In genomic region chr18:12420831-12421421, GRCh38 we compare ENCODE assay signal across 8 cellular contexts. TPM values are rescaled to one million over a fixed set of nuclear protein-coding genes. Genes with fewer than 3 reads are reported as not detected.
DNase-seq lines count a peak whose midpoint lies in the region; ATAC-seq and TF ChIP-seq lines count a peak whose summit lies in the region.

No MANE protein-coding gene starts in this region.

- DNase-seq in AG20443 (ENCODE audit: low spot score) (peak; percentile 53), GM23248 (peak; percentile 29), SK-N-DZ (ENCODE audit: low spot score) (peak; percentile 66), heart right ventricle (no peak), AML-193 (lab: John Stamatoyannopoulos, UW) (no peak)
- no peak for DNase-seq in stimulated activated naive CD8-positive, alpha-beta T cell treated with anti-CD3 and anti-CD28 coated beads, Interleukin-15, amount 100 ng/mL, for 72 hours

- no peaks in the 10 kb centered on the region for H3K9me3 Mint-ChIP-seq in stimulated activated naive CD8-positive, alpha-beta T cell treated with anti-CD3 and anti-CD28 coated beads, Interleukin-15, amount 100 ng/mL, for 72 hours

- H4K20me1 ChIP-seq in GM23248 (ENCODE audit: insufficient read depth) = no peaks in the 10 kb centered on the region

- H3K9me2 ChIP-seq in GM23248 (ENCODE audit: insufficient read depth) = no peaks in the 10 kb centered on the region

- H3F3A ChIP-seq in GM23248 (ENCODE audit: insufficient read depth) = 0 out of 2 replicates have a peak, but pooled peaks cover 5% of the 10 kb centered on the region

- TF ChIP-seq CTCF in heart right ventricle (IDR thresholded peaks at IDR 0.05) = no peak

- no peak overlapping the region for H2AFZ ChIP-seq in GM23248

- peaks cover 22% of the 10 kb centered on the region for H3K4me1 Mint-ChIP-seq in stimulated activated naive CD8-positive, alpha-beta T cell treated with anti-CD3 and anti-CD28 coated beads, Interleukin-15, amount 100 ng/mL, for 72 hours

- H3K4me1 ChIP-seq in GM23248 (ENCODE audit: insufficient read depth) = no peaks in the 10 kb centered on the region
- H3K4me1 ChIP-seq in heart right ventricle = peaks cover 0 to 21% (median 7%) of the 10 kb centered on the region in 9 donors

- ATAC-seq in heart right ventricle = peak in 6 of 8 donors; percentile 7 to 53 (median 41)
- no peak for ATAC-seq in stimulated activated naive CD8-positive, alpha-beta T cell treated with anti-CD3 and anti-CD28 coated beads, Interleukin-15, amount 100 ng/mL, for 72 hours
- no peak for ATAC-seq in GM21526 (IDR thresholded peaks at IDR 0.05; ENCODE audit: low FRiP score, unreplicated experiment)
- no peak for ATAC-seq in GM21447 (IDR thresholded peaks at IDR 0.05; ENCODE audit: unreplicated experiment)

- peaks cover 24% of the 10 kb centered on the region for H3K79me2 ChIP-seq in GM23248 (ENCODE audit: insufficient read depth)

- H3K9me3 ChIP-seq in GM23248 (ENCODE audit: low read depth) (no peaks in the 10 kb centered on the region), heart right ventricle (no peaks in the 10 kb centered on the region)

- H3K9ac ChIP-seq in GM23248 = no peak overlapping the region; the same call in 1 of the 2 replicates

- H3K4me3 Mint-ChIP-seq in stimulated activated naive CD8-positive, alpha-beta T cell treated with anti-CD3 and anti-CD28 coated beads, Interleukin-15, amount 100 ng/mL, for 72 hours = peak overlapping the region; percentile 79 to 81

- H3K36me3 ChIP-seq in GM23248 (ENCODE audit: low read depth) (no peaks in the 10 kb centered on the region), heart right ventricle (no peaks in the 10 kb centered on the region)

- no peaks in the 10 kb centered on the region for H3K27me3 Mint-ChIP-seq in stimulated activated naive CD8-positive, alpha-beta T cell treated with anti-CD3 and anti-CD28 coated beads, Interleukin-15, amount 100 ng/mL, for 72 hours

- H3K27ac ChIP-seq in GM23248 = no peak overlapping the region
- H3K27ac ChIP-seq in heart right ventricle = no peak overlapping the region

- no peak overlapping the region for H3K4me2 ChIP-seq in GM23248 (ENCODE audit: unreplicated experiment)

- in situ Hi-C loops in GM23248 (cut with MboI) = no loop called here

- WGBS in GM23248 (ENCODE audit: low coverage in 1 of 2, low lambda C conversion rate in 2 of 2, missing lambda C conversion rate in 2 of 2), 2 experiments = 56 to 70% methylated on average over 15 to 25 of the region's 25 CpGs
- 35 to 44% methylated on average over 25 of the region's 25 CpGs for WGBS in heart right ventricle, 2 donors

- peak overlapping the region; percentile 17 to 29 for H3K27ac Mint-ChIP-seq in stimulated activated naive CD8-positive, alpha-beta T cell treated with anti-CD3 and anti-CD28 coated beads, Interleukin-15, amount 100 ng/mL, for 72 hours

- H3K27me3 ChIP-seq in GM23248 (replicated peaks; ENCODE audit: insufficient read depth) (no peaks in the 10 kb centered on the region), heart right ventricle (peaks cover 0 to 6% (median 0%) of the 10 kb centered on the region in 7 donors)

- H3K4me3 ChIP-seq in GM23248 (no peak overlapping the region), heart right ventricle (peak overlapping the region in 8 of 10 donors; percentile 43 to 71 (median 62))

- intact Hi-C loops in heart right ventricle (cut with DNase I) = no loop called here

RNA-seq across cellular contexts. Expression of gene PRELID3A, which starts 13.2 kb away (rescaled TPM):
- total RNA-seq in GM23248 (2014; rRNA removed; shearing (Covaris generic)) = 2.9 and 6.1 TPM in 2 replicates
- polyA plus RNA-seq in GM23248 (2016; fragmentation: Nextera tagmentation; extraction: Ambion mirVana) (6.0 TPM in 2 replicates), heart right ventricle (1 to 10 TPM; 1.5 to 2.4 TPM)
- polyA plus RNA-seq in SK-N-DZ (2014; cell fraction: cytosol; rRNA removed) = 20.3 and 31.9 TPM in 2 replicates
- 128 and 147 TPM in 2 replicates for polyA plus RNA-seq in SK-N-DZ (2014; cell fraction: nucleus; rRNA removed)
- total RNA-seq in heart right ventricle = 1 to 10 TPM in 6 of 10 donors, under 1 TPM in 4; 0.38 to 2.2 (median 1.4) TPM

RNA-seq across cellular contexts. Expression of gene AFG3L2, which starts 43.9 kb away (rescaled TPM):
- 40.6 and 52.2 TPM in 2 replicates for total RNA-seq in GM23248 (2014; rRNA removed; shearing (Covaris generic))
- polyA plus RNA-seq in GM23248 (2016; fragmentation: Nextera tagmentation; extraction: Ambion mirVana) (26.8 and 28.1 TPM in 2 replicates), heart right ventricle (10 to 100 TPM; 48.1 to 60.4 TPM)
- polyA plus RNA-seq in SK-N-DZ (2014; cell fraction: cytosol; rRNA removed) = 58.2 and 62.1 TPM in 2 replicates
- polyA plus RNA-seq in SK-N-DZ (2014; cell fraction: nucleus; rRNA removed) = 44.9 and 46.4 TPM in 2 replicates
- 100 to 1,000 TPM; 126 to 176 (median 145) TPM for total RNA-seq in heart right ventricle

Comparison
In these comparisons a context has a peak if more than half of its experiments do, and no peak if none do; other contexts are left out.
1. DNase-seq: peak in AG20443 (single experiment), GM23248 (single experiment) and SK-N-DZ (single experiment); none in heart right ventricle (0 of 2), stimulated activated naive CD8-positive, alpha-beta T cell treated with anti-CD3 and anti-CD28 coated beads, Interleukin-15, amount 100 ng/mL, for 72 hours (0 of 2) and AML-193 (0 of 2).
2. ATAC-seq: peak in heart right ventricle (6 of 8); none in stimulated activated naive CD8-positive, alpha-beta T cell treated with anti-CD3 and anti-CD28 coated beads, Interleukin-15, amount 100 ng/mL, for 72 hours (single experiment), GM21526 (single experiment) and GM21447 (single experiment).